In the genomic region with DNA sequence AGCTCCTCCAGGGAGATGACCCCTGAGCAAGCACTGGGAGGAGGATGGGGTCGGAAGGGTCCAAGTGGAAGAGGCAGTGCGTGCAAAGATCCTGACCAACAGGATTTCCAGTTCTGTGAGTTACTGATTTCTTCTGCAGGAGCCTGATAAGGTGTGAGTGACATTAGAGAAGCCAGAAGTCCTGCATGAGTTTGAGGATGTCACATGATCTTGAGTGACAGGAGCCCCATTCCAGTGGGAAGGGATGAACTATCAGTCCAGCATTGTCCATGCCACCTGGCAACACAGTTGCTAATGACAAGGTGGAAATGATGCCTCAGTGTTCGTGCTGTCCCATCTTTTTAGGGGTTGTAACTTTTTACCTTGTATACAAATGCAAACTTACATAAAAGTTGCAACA, we compare ENCODE assay signal across 24 cellular contexts.
"Had no signal": no experiment of that assay in that cellular context is flagged by ENCODE, and none has a peak within 500 bp of the region (broad histone marks: within the 10 kb centered on the region; RNA-seq: fewer than 3 reads in every experiment).

No MANE protein-coding gene starts in this region.

- FAIRE-seq: islet of Langerhans had no signal

- H3K4me1 ChIP-seq: right lobe of liver, uterus had no signal

- DNase-seq: hypothalamus; immature natural killer cell; left ventricle myocardium inferior; midbrain; mucosa of descending colon; naive thymus-derived CD4-positive, alpha-beta T cell; nucleus accumbens; psoas muscle; right lobe of liver; stimulated activated CD4-positive, alpha-beta T cell treated with anti-CD3 and anti-CD28 coated beads, Interleukin-1b, Interleukin-23, amount 100 ng/mL, for 48 hours; stimulated activated CD4-positive, alpha-beta T cell treated with anti-CD3 and anti-CD28 coated beads, Interleukin-2, amount 100 ng/mL, for 48 hours; stimulated activated CD4-positive, alpha-beta T cell treated with anti-CD3 and anti-CD28 coated beads, Interleukin-4, amount 100 ng/mL, for 4 hours; stimulated activated naive CD4-positive, alpha-beta T cell treated with Interleukin-2 at 50 U/mL for 16 hours; stimulated activated naive CD8-positive, alpha-beta T cell treated with anti-CD3 and anti-CD28 coated beads, Interleukin-15, amount 100 ng/mL, for 72 hours; substantia nigra; uterus had no signal

- H3K4me3 Mint-ChIP-seq: immature natural killer cell; memory B cell; naive thymus-derived CD4-positive, alpha-beta T cell; natural killer cell treated with Interleukin-12 subunit alpha and Interleukin-12 subunit beta and Interleukin-15 and Interleukin-18, amount 100 ng/mL, for 72 hours; stimulated activated memory B cell treated with anti-CD40 and anti-IgM and Interleukin-4, amounts not matched to agents 10 μg/mL and 1 μg/mL and 100 μg/mL, for 72 hours; stimulated activated naive CD8-positive, alpha-beta T cell treated with anti-CD3 and anti-CD28 coated beads, Interleukin-15, amount 100 ng/mL, for 72 hours; type B pancreatic cell had no signal

- H3K4me1 Mint-ChIP-seq: immature natural killer cell; memory B cell; naive thymus-derived CD4-positive, alpha-beta T cell; stimulated activated memory B cell treated with anti-CD40 and anti-IgM and Interleukin-4, amounts not matched to agents 10 μg/mL and 1 μg/mL and 100 μg/mL, for 72 hours; stimulated activated naive CD8-positive, alpha-beta T cell treated with anti-CD3 and anti-CD28 coated beads, Interleukin-15, amount 100 ng/mL, for 72 hours had no signal

- H3K27ac ChIP-seq: left ventricle myocardium inferior, parathyroid adenoma, psoas muscle, right lobe of liver, tibial nerve, uterus had no signal

- H3K4me3 ChIP-seq: left ventricle myocardium inferior, mucosa of descending colon, psoas muscle, right lobe of liver, smooth muscle cell, tibial nerve, uterus had no signal

- H3K36me3 Mint-ChIP-seq: immature natural killer cell; natural killer cell treated with Interleukin-12 subunit alpha and Interleukin-12 subunit beta and Interleukin-15 and Interleukin-18, amount 100 ng/mL, for 72 hours; stimulated activated memory B cell treated with anti-CD40 and anti-IgM and Interleukin-4, amounts not matched to agents 10 μg/mL and 1 μg/mL and 100 μg/mL, for 72 hours; type B pancreatic cell had no signal

- ATAC-seq: mucosa of descending colon; naive thymus-derived CD4-positive, alpha-beta T cell; natural killer cell treated with Interleukin-12 subunit alpha and Interleukin-12 subunit beta and Interleukin-15 and Interleukin-18, amount 100 ng/mL, for 72 hours; psoas muscle; right lobe of liver; stimulated activated memory B cell treated with anti-CD40 and anti-IgM and Interleukin-4, amounts not matched to agents 10 μg/mL and 1 μg/mL and 100 μg/mL, for 72 hours; stimulated activated naive CD8-positive, alpha-beta T cell treated with anti-CD3 and anti-CD28 coated beads, Interleukin-15, amount 100 ng/mL, for 72 hours had no signal

- H3K27me3 ChIP-seq: right lobe of liver, uterus had no signal

- H3K9me3 ChIP-seq: mucosa of descending colon, psoas muscle, right lobe of liver, uterus had no signal

- H3K27ac Mint-ChIP-seq: immature natural killer cell; memory B cell; naive thymus-derived CD4-positive, alpha-beta T cell; natural killer cell treated with Interleukin-12 subunit alpha and Interleukin-12 subunit beta and Interleukin-15 and Interleukin-18, amount 100 ng/mL, for 72 hours; stimulated activated memory B cell treated with anti-CD40 and anti-IgM and Interleukin-4, amounts not matched to agents 10 μg/mL and 1 μg/mL and 100 μg/mL, for 72 hours; stimulated activated naive CD8-positive, alpha-beta T cell treated with anti-CD3 and anti-CD28 coated beads, Interleukin-15, amount 100 ng/mL, for 72 hours; type B pancreatic cell had no signal

- H3K36me3 ChIP-seq: left ventricle myocardium inferior, right lobe of liver, tibial nerve, uterus had no signal

- H3K9me3 Mint-ChIP-seq: immature natural killer cell; natural killer cell treated with Interleukin-12 subunit alpha and Interleukin-12 subunit beta and Interleukin-15 and Interleukin-18, amount 100 ng/mL, for 72 hours had no signal
